ENCODE assay signal across 33 cellular contexts in the genomic region with DNA sequence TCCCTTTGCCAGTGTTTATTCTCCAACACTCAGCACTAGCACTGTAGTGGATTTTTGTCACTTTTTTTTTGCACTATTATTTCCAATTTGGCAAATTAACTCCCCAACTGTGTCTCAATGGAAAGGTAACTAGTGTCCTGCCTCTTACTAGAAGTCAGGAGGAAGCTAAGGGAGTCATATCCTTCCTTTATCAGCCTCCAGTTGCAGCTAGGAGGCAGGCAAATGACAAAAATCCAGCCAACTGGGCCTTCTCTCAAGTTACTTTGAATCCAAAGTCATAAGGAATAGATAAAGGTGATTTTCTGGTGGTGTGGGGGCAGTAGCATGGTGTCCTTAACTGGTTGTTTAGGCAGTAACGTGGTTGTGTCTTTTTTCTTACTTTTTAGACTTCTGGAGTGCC. TPM values are rescaled to one million over a fixed set of nuclear protein-coding genes. Genes with fewer than 3 reads are reported as not detected.
"Had no signal": no experiment of that assay in that cellular context is flagged by ENCODE, and none has a peak within 500 bp of the region (broad histone marks: within the 10 kb centered on the region; RNA-seq: fewer than 3 reads in every experiment).

No MANE protein-coding gene starts in this region.

- H3K4me2 ChIP-seq: KMS-11, PC-9 had no signal

- H2AFZ ChIP-seq: PC-9 had no signal

- H3K36me3 ChIP-seq: brain microvascular endothelial cell, WERI-Rb-1 had no signal

- H3K4me1 Mint-ChIP-seq: activated CD4-positive, alpha-beta memory T cell treated with anti-CD3 and anti-CD28 coated beads, Interleukin-2, amount 10 ng/mL, durations not matched to agents 7 days and 5 days; activated CD8-positive, alpha-beta memory T cell treated with anti-CD3 and anti-CD28 coated beads, Interleukin-2, amount 10 ng/mL, durations not matched to agents 7 days and 5 days; activated naive CD8-positive, alpha-beta T cell treated with anti-CD3 and anti-CD28 coated beads, Interleukin-2, amount 50 U/mL, for 24 hours had no signal

- H3K9me3 Mint-ChIP-seq: activated CD4-positive, alpha-beta memory T cell treated with anti-CD3 and anti-CD28 coated beads, Interleukin-2, amount 10 ng/mL, durations not matched to agents 7 days and 5 days; activated naive CD4-positive, alpha-beta T cell treated with anti-CD3 and anti-CD28 coated beads for 36 hours; activated naive CD8-positive, alpha-beta T cell treated with anti-CD3 and anti-CD28 coated beads, Interleukin-2, amount 50 U/mL, for 24 hours; activated T-cell treated with anti-CD3 and anti-CD28 coated beads, Interleukin-2, amount 50 U/mL, for 24 hours; activated T-helper 2 cell treated with anti-CD3 and anti-CD28 coated beads, Interferon-gamma antibody, Interleukin-2, Interleukin-4, amounts not matched to agents 10 μg/mL and 5 μg/mL and 100 μg/mL, durations not matched to agents 14 hours and 24 hours and 36 hours had no signal

- H3K27ac Mint-ChIP-seq: activated CD4-positive, alpha-beta memory T cell treated with anti-CD3 and anti-CD28 coated beads, Interleukin-2, amount 10 ng/mL, durations not matched to agents 7 days and 5 days; activated CD8-positive, alpha-beta memory T cell treated with anti-CD3 and anti-CD28 coated beads, Interleukin-2, amount 10 ng/mL, durations not matched to agents 7 days and 5 days; activated naive CD4-positive, alpha-beta T cell treated with anti-CD3 and anti-CD28 coated beads for 36 hours; activated naive CD8-positive, alpha-beta T cell; activated naive CD8-positive, alpha-beta T cell treated with anti-CD3 and anti-CD28 coated beads, Interleukin-2, amount 50 U/mL, for 24 hours; activated T-cell treated with anti-CD3 and anti-CD28 coated beads, Interleukin-2, amount 50 U/mL, for 24 hours; activated T-helper 2 cell treated with anti-CD3 and anti-CD28 coated beads, Interferon-gamma antibody, Interleukin-2, Interleukin-4, amounts not matched to agents 10 μg/mL and 5 μg/mL and 100 μg/mL, durations not matched to agents 14 hours and 24 hours and 36 hours had no signal

- H3K4me3 ChIP-seq: PC-9 had no signal

- H3K27me3 ChIP-seq: brain microvascular endothelial cell had no signal

- H3K9ac ChIP-seq: KMS-11 had no signal

- H3K27me3 Mint-ChIP-seq: activated naive CD8-positive, alpha-beta T cell treated with anti-CD3 and anti-CD28 coated beads, Interleukin-2, amount 50 U/mL, for 24 hours; activated T-cell treated with anti-CD3 and anti-CD28 coated beads, Interleukin-2, amount 50 U/mL, for 24 hours had no signal

- H3K4me3 Mint-ChIP-seq: activated CD4-positive, alpha-beta memory T cell treated with anti-CD3 and anti-CD28 coated beads, Interleukin-2, amount 10 ng/mL, durations not matched to agents 7 days and 5 days; activated CD8-positive, alpha-beta memory T cell treated with anti-CD3 and anti-CD28 coated beads, Interleukin-2, amount 10 ng/mL, durations not matched to agents 7 days and 5 days; activated naive CD4-positive, alpha-beta T cell treated with anti-CD3 and anti-CD28 coated beads for 36 hours; activated naive CD8-positive, alpha-beta T cell; activated naive CD8-positive, alpha-beta T cell treated with anti-CD3 and anti-CD28 coated beads, Interleukin-2, amount 50 U/mL, for 24 hours; activated T-cell treated with anti-CD3 and anti-CD28 coated beads, Interleukin-2, amount 50 U/mL, for 24 hours had no signal

- DNase-seq: activated CD4-positive, alpha-beta memory T cell treated with anti-CD3 and anti-CD28 coated beads, Interleukin-2, amount 10 ng/mL, durations not matched to agents 7 days and 5 days; activated CD4-positive, alpha-beta T cell treated with anti-CD3 and anti-CD28 coated beads for 1 hour; activated CD4-positive, alpha-beta T cell treated with anti-CD3 and anti-CD28 coated beads for 48 hours; activated CD4-positive, CD25-positive, alpha-beta regulatory T cell; activated CD8-positive, alpha-beta memory T cell treated with anti-CD3 and anti-CD28 coated beads for 24 hours; activated CD8-positive, alpha-beta memory T cell treated with anti-CD3 and anti-CD28 coated beads, Interleukin-2, amount 10 ng/mL, durations not matched to agents 7 days and 5 days; activated gamma-delta T cell treated with Interleukin-2 at 50 U/mL for 16 hours; activated naive CD4-positive, alpha-beta T cell treated with anti-CD3 and anti-CD28 coated beads for 36 hours; activated naive CD8-positive, alpha-beta T cell treated with anti-CD3 and anti-CD28 coated beads, Interleukin-2, amount 50 U/mL, for 24 hours; activated T-cell treated with anti-CD3 and anti-CD28 coated beads, Interleukin-2, amount 50 U/mL, for 24 hours; anterior cingulate cortex; brain microvascular endothelial cell; central memory CD4-positive, alpha-beta T cell; MM.1S; MV-4-11; NCI-H1092; NCI-H1436 treated with DMSO at 0.1 percent for 48 hours; NCI-H1694 treated with DMSO at 0.1 percent for 48 hours; NCI-H2029; NCI-H345; NCI-H524 treated with DMSO at 0.1 percent for 48 hours; PC-9; Right ventricle myocardium superior; SW 1271; T-helper 1 cell; T1000; WERI-Rb-1 had no signal

- FAIRE-seq: RCC 7860 had no signal

- H3K27ac ChIP-seq: brain microvascular endothelial cell, KMS-11, PC-9, RWPE1, WERI-Rb-1 had no signal

- ATAC-seq: activated CD8-positive, alpha-beta memory T cell treated with anti-CD3 and anti-CD28 coated beads, Interleukin-2, amount 10 ng/mL, durations not matched to agents 7 days and 5 days; activated naive CD8-positive, alpha-beta T cell treated with anti-CD3 and anti-CD28 coated beads, Interleukin-2, amount 50 U/mL, for 24 hours had no signal

RNA-seq across cellular contexts. Expression of gene P4HA3, which starts 15.6 kb away (rescaled TPM):
- total RNA-seq: activated CD4-positive, alpha-beta memory T cell treated with anti-CD3 and anti-CD28 coated beads, Interleukin-2, amount 10 ng/mL, durations not matched to agents 7 days and 5 days; activated CD8-positive, alpha-beta memory T cell treated with anti-CD3 and anti-CD28 coated beads, Interleukin-2, amount 10 ng/mL, durations not matched to agents 7 days and 5 days; activated naive CD4-positive, alpha-beta T cell treated with anti-CD3 and anti-CD28 coated beads for 36 hours; activated T-helper 2 cell treated with anti-CD3 and anti-CD28 coated beads, Interferon-gamma antibody, Interleukin-2, Interleukin-4, amounts not matched to agents 10 μg/mL and 5 μg/mL and 100 μg/mL, durations not matched to agents 14 hours and 24 hours and 36 hours; Right ventricle myocardium superior; T-helper 2 cell treated with Interferon-gamma antibody and Interleukin-4, amounts not matched to agents 100 ng/mL and 5 ng/mL, for 36 hours had no signal
